In the genomic region with DNA sequence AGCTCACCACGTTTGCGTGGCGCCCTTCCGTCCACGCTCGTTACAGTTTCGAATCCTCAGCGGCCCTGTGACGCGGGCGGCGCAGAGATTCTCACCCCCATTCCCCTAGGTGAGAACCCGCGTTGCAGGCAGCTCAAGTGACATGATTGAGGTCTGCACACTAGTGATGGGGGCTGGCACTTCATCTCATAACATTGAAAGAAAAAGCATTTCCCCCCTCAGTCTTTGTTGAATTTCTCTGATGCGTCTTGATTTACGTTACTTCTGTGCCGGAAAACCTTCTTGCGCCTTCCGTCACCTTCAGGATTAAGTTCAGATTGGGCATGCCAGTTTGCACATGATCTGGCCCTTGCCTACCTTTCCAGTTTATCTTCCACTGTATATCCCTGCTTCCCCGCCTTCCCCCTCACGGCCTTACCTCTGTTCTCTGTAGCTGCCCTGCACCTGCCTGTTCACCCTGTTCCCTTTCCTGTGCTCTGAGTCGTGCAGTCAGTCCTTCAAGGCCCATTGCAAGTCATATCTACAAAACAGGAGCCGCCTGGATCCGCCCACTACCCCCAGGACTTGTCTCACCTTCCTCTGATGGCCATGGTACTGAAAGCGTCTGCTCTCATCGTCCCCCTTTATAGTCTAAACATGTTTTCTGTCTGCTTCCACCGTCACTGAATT, we compare ENCODE assay signal across 8 cellular contexts. TPM values are rescaled to one million over a fixed set of nuclear protein-coding genes. Genes with fewer than 3 reads are reported as not detected.
A peak's percentile ranks its signal among the peaks of the same experiment; 100 is the strongest.
DNase-seq lines count a peak whose midpoint lies in the region; ATAC-seq and TF ChIP-seq lines count a peak whose summit lies in the region.

No MANE protein-coding gene starts in this region.

- in situ Hi-C loops in G401 (cut with HindIII; ENCODE audit: low sequenced_read_pairs) = no loop called here

- ATAC-seq in HG02938 (IDR thresholded peaks at IDR 0.05; ENCODE audit: unreplicated experiment) (peak; percentile 14), left cardiac atrium (no peak), HG03354 (IDR thresholded peaks at IDR 0.05; ENCODE audit: poor library complexity, severe bottlenecking, unreplicated experiment) (no peak)

- peak overlapping the region; percentile 63 for H3K4me3 ChIP-seq in skeletal muscle cell (ENCODE audit: low read depth, low read length)

- peak; percentile 40 for DNase-seq in G401 (ENCODE audit: low spot score)
- peak; percentile 31 for DNase-seq in activated gamma-delta T cell treated with anti-CD3 and anti-CD28 coated beads, Interleukin-2, amount 50 U/mL, for 16 hours (ENCODE audit: low read depth)
- peak; percentile 37 for DNase-seq in left cardiac atrium
- no peak for DNase-seq in skeletal muscle cell (ENCODE audit: low read depth)
- no peak for DNase-seq in OCI-M2 (lab: John Stamatoyannopoulos, UW; ENCODE audit: unreplicated experiment)

- intact Hi-C loops in left cardiac atrium (cut with DNase I) = no loop called here

TF ChIP-seq in PFSK-1, 5 proteins besides CTCF, POLR2A, EP300 and RAD21:
- TF ChIP-seq FOXP2 (optimal IDR thresholded peaks at IDR 0.05; ENCODE audit: borderline replicate concordance, extremely low read depth, extremely low read length, insufficient read depth) = no peak
- TF ChIP-seq SIN3A (IDR thresholded peaks at IDR 0.05; ENCODE audit: borderline replicate concordance, insufficient read depth, low read length) = 0 out of 2 replicates have a peak, but pooled peaks have one; percentile 3

RNA-seq across cellular contexts. Expression of gene CTPS1, which starts 1.1 kb away (rescaled TPM):
- total RNA-seq in G401 (2014; rRNA removed; shearing (Covaris generic)) = 68.9 and 81.5 TPM in 2 replicates
- polyA plus RNA-seq in PFSK-1 (2012; ENCODE audit: insufficient read length, low read depth) = 58.7 TPM
- 10 to 100 TPM; 10.3 to 18.3 TPM for total RNA-seq in left cardiac atrium

RNA-seq across cellular contexts. Expression of gene SLFNL1, which starts 40.9 kb away (rescaled TPM):
- total RNA-seq in G401 (2014; rRNA removed; shearing (Covaris generic)) = 0.03 and 0.12 TPM in 2 replicates
- 0.26 TPM for polyA plus RNA-seq in PFSK-1 (2012; ENCODE audit: insufficient read length, low read depth)
- total RNA-seq in left cardiac atrium = under 1 TPM; 0.21 to 0.37 TPM

Comparison
In these comparisons a context has a peak if more than half of its experiments do, and no peak if none do; other contexts are left out.
1. DNase-seq: peak in G401 (single experiment), activated gamma-delta T cell treated with anti-CD3 and anti-CD28 coated beads, Interleukin-2, amount 50 U/mL, for 16 hours (single experiment) and left cardiac atrium (single experiment); none in skeletal muscle cell (single experiment) and OCI-M2 (single experiment).